Comparison of ENCODE assay signal across 8 cellular contexts in the genomic region with DNA sequence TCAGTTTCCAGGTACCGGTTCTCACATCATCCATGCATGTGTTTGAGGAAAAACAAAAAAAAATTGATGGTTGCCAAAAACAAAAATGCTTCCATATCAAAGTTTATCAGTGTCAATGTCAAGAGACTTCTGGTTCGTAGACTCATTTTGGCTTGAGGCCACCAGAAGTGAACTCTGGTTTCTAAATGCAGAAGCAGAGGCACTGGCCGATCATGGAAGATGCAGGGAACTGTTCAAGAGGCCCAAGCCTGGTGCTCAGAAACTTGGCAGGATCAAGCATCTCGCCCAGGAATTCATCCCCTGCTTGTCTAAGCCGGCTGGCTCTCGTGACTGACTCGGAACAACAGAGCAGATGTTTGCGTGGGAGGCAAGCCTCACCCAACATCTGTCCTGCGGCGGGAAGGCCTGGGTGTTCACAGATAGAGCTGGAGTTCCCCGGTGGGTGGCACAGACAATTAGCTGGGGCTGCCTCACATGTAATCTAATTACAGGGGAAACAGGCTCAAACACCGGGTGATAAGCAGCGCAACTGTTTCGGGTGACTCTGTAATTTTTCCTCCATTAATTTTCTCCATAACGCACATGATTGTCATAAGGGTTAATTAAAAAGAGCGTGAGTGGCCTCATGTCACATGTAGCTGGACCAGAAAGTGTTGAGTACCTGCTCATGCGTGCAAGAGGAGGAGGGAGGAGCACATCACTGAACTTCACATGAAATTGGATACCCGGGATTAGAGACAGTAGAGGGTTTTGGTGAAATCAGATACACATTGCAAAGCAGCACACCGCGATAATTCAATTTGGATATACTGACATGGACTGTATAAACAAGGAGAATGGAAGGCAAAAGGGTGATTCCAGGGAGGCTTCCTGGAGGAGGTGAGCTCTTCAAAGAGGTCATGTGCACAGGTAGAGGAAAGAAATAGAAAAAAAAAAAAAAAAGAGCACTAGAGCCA.
DNase-seq lines count a peak whose midpoint lies in the region; ATAC-seq, FAIRE-seq and TF ChIP-seq lines count a peak whose summit lies in the region.

No MANE protein-coding gene starts in this region.

- H3K9me3 ChIP-seq in KOPT-K1 (ENCODE audit: insufficient read depth, low read length, poor library complexity, severe bottlenecking): no peaks in the 10 kb centered on the region
- H3K9me3 ChIP-seq in stomach smooth muscle (ENCODE audit: control insufficient read depth in 2 of 2, low read length in 2 of 2): no peaks in the 10 kb centered on the region

- no peak for ATAC-seq in HG03342 (IDR thresholded peaks at IDR 0.05; ENCODE audit: unreplicated experiment)

- no peak overlapping the region for H3K9ac ChIP-seq in stomach smooth muscle (ENCODE audit: low read length in 2 of 2)

- TF ChIP-seq POLR2A in GM12891 (IDR thresholded peaks at IDR 0.05; ENCODE audit: low read depth, low read length): no peak

- H3K27ac ChIP-seq in KOPT-K1 (ENCODE audit: low read depth, low read length, poor library complexity, severe bottlenecking): peak overlapping the region; percentile 100
- peak overlapping the region; percentile 56 for H3K27ac ChIP-seq in stomach smooth muscle (ENCODE audit: low read length)

- H3K4me3 ChIP-seq in stomach smooth muscle (ENCODE audit: low read length in 2 of 2): peak overlapping the region in 1 of 2 donors; percentile 15

- no peak for FAIRE-seq in GM12891 (lab: Jason Lieb, UNC)

- H3K4me1 ChIP-seq in stomach smooth muscle (ENCODE audit: control insufficient read depth, insufficient read depth, low read length): peaks cover 61% of the 10 kb centered on the region

- no peaks in the 10 kb centered on the region for H3K27me3 ChIP-seq in stomach smooth muscle (ENCODE audit: control insufficient read depth in 1 of 2, insufficient read depth in 2 of 2, low read length in 2 of 2)

- DNase-seq in GM12891 (ENCODE audit: insufficient read length, low spot score) (peak; percentile 35), SHP77 (lab: John Stamatoyannopoulos, UW) (peak; percentile 62 to 64), brain pericyte (ENCODE audit: low read depth, low spot score) (peak; percentile 63), mucosa of gallbladder (ENCODE audit: low spot score) (peak; percentile 65), iPS-NIHi11 (ENCODE audit: low spot score) (no peak)

- H3K36me3 ChIP-seq in KOPT-K1 (ENCODE audit: insufficient read depth, low read length): no peaks in the 10 kb centered on the region
- H3K36me3 ChIP-seq in stomach smooth muscle (ENCODE audit: control insufficient read depth in 2 of 2, insufficient read depth in 2 of 2, low read length in 2 of 2): no peaks in the 10 kb centered on the region

TF ChIP-seq in GM12891, 5 proteins besides CTCF, POLR2A, EP300 and RAD21:
- no peak for TF ChIP-seq TAF1 (IDR thresholded peaks at IDR 0.05; ENCODE audit: low read depth, low read length)
- no peak for TF ChIP-seq SPI1 (IDR thresholded peaks at IDR 0.05; ENCODE audit: low read depth, low read length)
- no peak for TF ChIP-seq PAX5 (IDR thresholded peaks at IDR 0.05; ENCODE audit: insufficient read depth, low read length, severe bottlenecking)
- no peak for TF ChIP-seq POU2F2 (IDR thresholded peaks at IDR 0.05; ENCODE audit: low read depth, low read length)
- TF ChIP-seq POLR2AphosphoS5 (IDR thresholded peaks at IDR 0.05; ENCODE audit: low read depth, low read length): no peak
